8 cellular contexts compared by ENCODE assay signal in genomic region chr1:32066489-32066873, GRCh38. TPM values are rescaled to one million over a fixed set of nuclear protein-coding genes. Genes with fewer than 3 reads are reported as not detected.
DNase-seq lines count a peak whose midpoint lies in the region; ATAC-seq and TF ChIP-seq lines count a peak whose summit lies in the region.

No MANE protein-coding gene starts in this region.

- peaks cover 2% of the 10 kb centered on the region for H3K36me3 Mint-ChIP-seq in activated naive CD4-positive, alpha-beta T cell treated with anti-CD3 and anti-CD28 coated beads for 36 hours (ENCODE audit: low read depth)
- peaks cover 0 to 4% (median 0%) of the 10 kb centered on the region in 3 donors for H3K36me3 Mint-ChIP-seq in naive thymus-derived CD8-positive, alpha-beta T cell

- CTCF ChIA-PET in activated naive CD4-positive, alpha-beta T cell treated with anti-CD3 and anti-CD28 coated beads for 36 hours (lab: Charles Lee): interaction anchor here (0.6 kb wide), 1 partner anchor 182 kb away, joined by 3 read pairs; no protein-coding TSS in a partner anchor

- no peak overlapping the region for H3K4me3 Mint-ChIP-seq in activated naive CD4-positive, alpha-beta T cell treated with anti-CD3 and anti-CD28 coated beads for 36 hours
- no peak overlapping the region for H3K4me3 Mint-ChIP-seq in naive thymus-derived CD8-positive, alpha-beta T cell

- TF ChIP-seq CTCF in epithelial cell of esophagus (IDR thresholded peaks at IDR 0.05; ENCODE audit: insufficient read depth, low read depth, low read length, missing control alignments): no peak

- peak overlapping the region; percentile 30 for H3K27ac Mint-ChIP-seq in activated naive CD4-positive, alpha-beta T cell treated with anti-CD3 and anti-CD28 coated beads for 36 hours
- H3K27ac Mint-ChIP-seq in naive thymus-derived CD8-positive, alpha-beta T cell: peak overlapping the region in 8 of 10 donors; percentile 6 to 72 (median 29)

- H3K4me3 ChIP-seq in epithelial cell of esophagus (ENCODE audit: low read length): no peak overlapping the region

- H3K27me3 Mint-ChIP-seq in activated naive CD4-positive, alpha-beta T cell treated with anti-CD3 and anti-CD28 coated beads for 36 hours (ENCODE audit: low read depth): no peaks in the 10 kb centered on the region
- H3K27me3 Mint-ChIP-seq in naive thymus-derived CD8-positive, alpha-beta T cell: no peaks in the 10 kb centered on the region

- ATAC-seq in naive thymus-derived CD8-positive, alpha-beta T cell: peak; percentile 48 to 51

- H3K4me1 Mint-ChIP-seq in activated naive CD4-positive, alpha-beta T cell treated with anti-CD3 and anti-CD28 coated beads for 36 hours (ENCODE audit: low read depth): peaks cover 9% of the 10 kb centered on the region
- peaks cover 8 to 21% (median 17%) of the 10 kb centered on the region in 4 donors for H3K4me1 Mint-ChIP-seq in naive thymus-derived CD8-positive, alpha-beta T cell

- no peaks in the 10 kb centered on the region for H3K9me3 Mint-ChIP-seq in activated naive CD4-positive, alpha-beta T cell treated with anti-CD3 and anti-CD28 coated beads for 36 hours
- H3K9me3 Mint-ChIP-seq in naive thymus-derived CD8-positive, alpha-beta T cell: no peaks in the 10 kb centered on the region

- peak; percentile 51 for DNase-seq in activated naive CD4-positive, alpha-beta T cell treated with anti-CD3 and anti-CD28 coated beads for 36 hours
- no peak for DNase-seq in activated naive CD4-positive, alpha-beta T cell treated with Interleukin-2 at 50 U/mL for 16 hours
- peak; percentile 90 for DNase-seq in RPMI7951 (ENCODE audit: low read depth)
- peak; percentile 96 for DNase-seq in epithelial cell of esophagus (ENCODE audit: low read depth)
- peak in 1 of 10 donors; percentile 4 for DNase-seq in naive thymus-derived CD8-positive, alpha-beta T cell
- DNase-seq in iPS-NIHi11 (ENCODE audit: low spot score): no peak
- no peak for DNase-seq in NCI-H1930 (lab: John Stamatoyannopoulos, UW)
- DNase-seq in HuH-7 (ENCODE audit: low spot score): no peak

- POLR2A ChIA-PET in naive thymus-derived CD8-positive, alpha-beta T cell (lab: Charles Lee): interaction anchor here (0.7 to 1.0 kb wide), 3 partner anchors 92 to 252 kb away, joined by 3 read pairs; no protein-coding TSS in a partner anchor

- intact Hi-C loops in activated naive CD4-positive, alpha-beta T cell treated with anti-CD3 and anti-CD28 coated beads for 36 hours (cut with micrococcal nuclease): no loop called here

RNA-seq across cellular contexts. Expression of gene TMEM39B, which starts 6.3 kb away (rescaled TPM):
- 10 to 100 TPM; 17.2 to 17.6 TPM for total RNA-seq in activated naive CD4-positive, alpha-beta T cell treated with anti-CD3 and anti-CD28 coated beads for 36 hours
- total RNA-seq in RPMI7951 (2014; rRNA removed; shearing (Covaris generic)): 6.9 and 13.0 TPM in 2 replicates
- 10 to 100 TPM; 25.1 to 26.1 TPM for total RNA-seq in naive thymus-derived CD8-positive, alpha-beta T cell
- polyA plus RNA-seq in naive thymus-derived CD8-positive, alpha-beta T cell: 1 to 10 TPM; 2.4 to 4.8 (median 4.5) TPM

RNA-seq across cellular contexts. Expression of gene KPNA6, which starts 41.4 kb away (rescaled TPM):
- total RNA-seq in activated naive CD4-positive, alpha-beta T cell treated with anti-CD3 and anti-CD28 coated beads for 36 hours: 10 to 100 TPM; 74.5 to 75.0 TPM
- total RNA-seq in RPMI7951 (2014; rRNA removed; shearing (Covaris generic)): 39.7 and 40.6 TPM in 2 replicates
- total RNA-seq in naive thymus-derived CD8-positive, alpha-beta T cell: 10 to 100 TPM; 59.5 to 66.4 TPM
- polyA plus RNA-seq in naive thymus-derived CD8-positive, alpha-beta T cell: 10 to 100 TPM; 26.5 to 31.9 (median 28.3) TPM

RNA-seq across cellular contexts. Expression of gene KHDRBS1, which starts 52.8 kb away (rescaled TPM):
- 100 to 1,000 TPM; 189 to 198 TPM for total RNA-seq in activated naive CD4-positive, alpha-beta T cell treated with anti-CD3 and anti-CD28 coated beads for 36 hours
- total RNA-seq in RPMI7951 (2014; rRNA removed; shearing (Covaris generic)): 54.4 and 59.0 TPM in 2 replicates
- 100 to 1,000 TPM; 121 to 130 TPM for total RNA-seq in naive thymus-derived CD8-positive, alpha-beta T cell
- 100 to 1,000 TPM in 1 of 3 donors, 10 to 100 TPM in 2; 92.1 to 115 (median 99.2) TPM for polyA plus RNA-seq in naive thymus-derived CD8-positive, alpha-beta T cell

Comparison
In these comparisons a context has a peak if more than half of its experiments do, and no peak if none do; other contexts are left out.
1. DNase-seq: peak in activated naive CD4-positive, alpha-beta T cell treated with anti-CD3 and anti-CD28 coated beads for 36 hours (single experiment), RPMI7951 (single experiment) and epithelial cell of esophagus (single experiment); none in activated naive CD4-positive, alpha-beta T cell treated with Interleukin-2 at 50 U/mL for 16 hours (single experiment), iPS-NIHi11 (single experiment), NCI-H1930 (0 of 2) and HuH-7 (single experiment).